ENCODE assay signal across 8 cellular contexts in the genomic region with DNA sequence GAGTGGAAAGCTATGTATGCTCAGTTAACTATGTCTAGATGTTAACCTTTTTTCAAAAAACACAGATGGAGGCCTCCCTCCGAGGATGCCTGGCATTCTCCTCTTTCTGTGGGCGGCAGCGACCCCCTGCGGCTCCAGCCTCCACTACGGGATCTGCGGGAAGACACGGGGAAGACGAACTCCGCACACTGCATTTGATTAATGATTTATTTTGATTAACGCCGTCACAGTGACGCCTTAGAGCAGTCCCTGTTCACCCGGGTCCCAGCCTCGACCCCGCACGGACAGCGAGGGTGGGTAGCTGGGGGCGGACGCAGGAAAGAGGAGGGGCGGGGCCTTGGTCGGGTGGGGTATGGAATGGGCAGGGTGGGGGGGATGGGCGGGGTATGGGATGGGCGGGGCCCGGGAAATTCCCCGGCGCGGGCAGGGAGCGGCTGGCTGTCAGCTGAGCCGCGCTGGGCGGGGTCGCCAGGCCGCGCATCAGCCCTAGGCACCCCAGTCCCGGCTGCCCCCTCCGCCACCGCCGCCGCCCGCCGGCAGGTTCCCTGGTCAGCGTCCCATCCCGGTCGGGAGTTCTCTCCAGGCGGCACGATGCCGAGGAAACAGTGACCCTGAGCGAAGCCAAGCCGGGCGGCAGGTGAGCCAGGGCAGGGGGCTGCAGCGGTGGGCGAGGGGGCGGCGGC. TPM values are rescaled to one million over a fixed set of nuclear protein-coding genes. Genes with fewer than 3 reads are reported as not detected.
A peak's percentile ranks its signal among the peaks of the same experiment; 100 is the strongest.
DNase-seq lines count a peak whose midpoint lies in the region; ATAC-seq and TF ChIP-seq lines count a peak whose summit lies in the region.

A gene (plus strand): TSS at position 498 of the 683 bp plus-strand sequence. CDS start 8,960 bp downstream, outside the sequence.

- H3K4me3 ChIP-seq in neural progenitor cell (peak within 1 kb of the TSS; percentile 67), subcutaneous abdominal adipose tissue (ENCODE audit: low read depth in 1 of 5, low read length in 5 of 5) (peak within 1 kb of the TSS; percentile 79 to 96 (median 90))

- H3K36me3 ChIP-seq in neural progenitor cell (no peaks in the 10 kb centered on the region), subcutaneous abdominal adipose tissue (ENCODE audit: control insufficient read depth in 5 of 5, insufficient read depth in 5 of 5, low read length in 5 of 5) (peaks cover 0 to 4% (median 3%) of the 10 kb centered on the region in 5 donors)

- CTCF ChIA-PET in RWPE1 (lab: Yijun Ruan, JAX) = interaction anchor here (0.5 to 1.4 kb wide), 20 partner anchors 10 to 906 kb away, joined by 3 to 8 read pairs (median 3); no protein-coding TSS in a partner anchor

- peaks cover 6% of the 10 kb centered on the region for H3K4me1 ChIP-seq in foreskin keratinocyte
- H3K4me1 ChIP-seq in neural progenitor cell = no peaks in the 10 kb centered on the region
- H3K4me1 ChIP-seq in subcutaneous abdominal adipose tissue (ENCODE audit: control insufficient read depth in 5 of 5, insufficient read depth in 5 of 5, low read length in 5 of 5) = peaks cover 2 to 37% (median 36%) of the 10 kb centered on the region in 5 donors

- no peak within 1 kb of the TSS for H3K27ac Mint-ChIP-seq in neural progenitor cell

- no peaks in the 10 kb centered on the region for H4K20me1 ChIP-seq in neural progenitor cell (ENCODE audit: low read depth)

- peak within 1 kb of the TSS; percentile 88 for H2AFZ ChIP-seq in neural progenitor cell (replicated peaks)

- peak within 1 kb of the TSS; percentile 4 for H3K9ac ChIP-seq in neural progenitor cell
- H3K9ac ChIP-seq in subcutaneous abdominal adipose tissue (ENCODE audit: low read length in 5 of 5) = peak within 1 kb of the TSS; percentile 69 to 96 (median 93)

- H3K4me2 ChIP-seq in neural progenitor cell = peak within 1 kb of the TSS; percentile 77

- peak; percentile 95 for DNase-seq in DMS53 (lab: John Stamatoyannopoulos, UW)
- DNase-seq in HuH-7 (ENCODE audit: low spot score) = peak; percentile 91
- peak; percentile 90 for DNase-seq in RWPE1 (ENCODE audit: low spot score)
- DNase-seq in activated gamma-delta T cell treated with Interleukin-2 at 50 U/mL for 16 hours = peak; percentile 69
- DNase-seq in foreskin keratinocyte = peak; percentile 75 to 86
- peak; percentile 90 for DNase-seq in neural progenitor cell (ENCODE audit: low spot score)

- POLR2A ChIA-PET in RWPE1 (lab: Yijun Ruan, JAX; ENCODE audit: low non-redundant PET) = no interaction called here

- peaks cover 3% of the 10 kb centered on the region for H3K9me3 Mint-ChIP-seq in neural progenitor cell

- H3K4me1 Mint-ChIP-seq in neural progenitor cell = peaks cover 8% of the 10 kb centered on the region

- H3K27me3 ChIP-seq in foreskin keratinocyte = no peaks in the 10 kb centered on the region
- H3K27me3 ChIP-seq in neural progenitor cell = peaks cover 12% of the 10 kb centered on the region
- H3K27me3 ChIP-seq in subcutaneous abdominal adipose tissue (ENCODE audit: control insufficient read depth in 5 of 5, insufficient read depth in 4 of 5, low read length in 5 of 5) = no peaks in the 10 kb centered on the region

- no peaks in the 10 kb centered on the region for H3K36me3 Mint-ChIP-seq in neural progenitor cell

- ATAC-seq in GM21423 (IDR thresholded peaks at IDR 0.05; ENCODE audit: unreplicated experiment) (peak; percentile 59), foreskin keratinocyte (peak; percentile 81)

- peaks cover 4% of the 10 kb centered on the region for H3K27me3 Mint-ChIP-seq in neural progenitor cell (ENCODE audit: insufficient read depth, low read depth)

- H3K4me3 Mint-ChIP-seq in neural progenitor cell = peak within 1 kb of the TSS; percentile 92

- H3K9me3 ChIP-seq in neural progenitor cell (ENCODE audit: low read depth) (no peaks in the 10 kb centered on the region), subcutaneous abdominal adipose tissue (ENCODE audit: control insufficient read depth in 5 of 5, low read length in 5 of 5) (no peaks in the 10 kb centered on the region)

- H3K79me2 ChIP-seq in neural progenitor cell (ENCODE audit: low read depth) = no peaks in the 10 kb centered on the region

- H3K27ac ChIP-seq in RWPE1 = peak within 1 kb of the TSS; percentile 89
- H3K27ac ChIP-seq in foreskin keratinocyte = peak within 1 kb of the TSS; percentile 94
- H3K27ac ChIP-seq in neural progenitor cell = no peak within 1 kb of the TSS
- H3K27ac ChIP-seq in subcutaneous abdominal adipose tissue (ENCODE audit: low read depth, low read length) = peak within 1 kb of the TSS; percentile 93

- peaks cover 4% of the 10 kb centered on the region for H3F3A ChIP-seq in neural progenitor cell (ENCODE audit: low read depth)

- peak; percentile 70 for TF ChIP-seq CTCF in RWPE1 (conservative IDR thresholded peaks at IDR 0.05; ENCODE audit: low read depth)
- peak; percentile 92 for TF ChIP-seq CTCF in foreskin keratinocyte (conservative IDR thresholded peaks at IDR 0.05)
- peak; percentile 51 for TF ChIP-seq CTCF in neural progenitor cell (IDR thresholded peaks at IDR 0.05)

RNA-seq across cellular contexts. Expression of the gene that starts here (rescaled TPM):
- total RNA-seq in foreskin keratinocyte = 82.5 and 101 TPM in 2 replicates
- polyA plus RNA-seq in foreskin keratinocyte = 84.6 and 107 TPM in 2 replicates
- 13.9 and 15.4 TPM in 2 replicates for total RNA-seq in neural progenitor cell (ENCODE audit: low replicate concordance)
